1 cellular context compared by ENCODE assay signal in genomic region chrX:104168127-104168526, GRCh38.
TF ChIP-seq lines count a peak whose summit lies in the region.

No MANE protein-coding gene starts in this region.

TF ChIP-seq in HCT116, 20 proteins besides CTCF, POLR2A, EP300 and RAD21:
- TF ChIP-seq YY1 (IDR thresholded peaks at IDR 0.05; ENCODE audit: extremely low read depth, insufficient replicate concordance, low read depth, low read length) (no peak), ZBTB33 (IDR thresholded peaks at IDR 0.05; ENCODE audit: extremely low read depth, insufficient replicate concordance, low read length) (no peak), SP1 (IDR thresholded peaks at IDR 0.05; ENCODE audit: low read depth) (no peak), ATF3 (IDR thresholded peaks at IDR 0.05) (no peak), FOSL1 (IDR thresholded peaks at IDR 0.05; ENCODE audit: low read depth) (no peak)
